Comparison of ENCODE assay signal across 27 cellular contexts in genomic region chr6:79028641-79029314, GRCh38. TPM values are rescaled to one million over a fixed set of nuclear protein-coding genes. Genes with fewer than 3 reads are reported as not detected.
A peak's percentile ranks its signal among the peaks of the same experiment; 100 is the strongest.
DNase-seq lines count a peak whose midpoint lies in the region; ATAC-seq and TF ChIP-seq lines count a peak whose summit lies in the region.
"Had no signal": no experiment of that assay in that cellular context is flagged by ENCODE, and none has a peak within 500 bp of the region (broad histone marks: within the 10 kb centered on the region; RNA-seq: fewer than 3 reads in every experiment).

No MANE protein-coding gene starts in this region.

- H3K14ac ChIP-seq in H9 (ENCODE audit: insufficient read depth, low read length), result no peak overlapping the region

- no peaks in the 10 kb centered on the region for H3K23me2 ChIP-seq in H9 (ENCODE audit: insufficient read length, low read depth, low read length, poor library complexity, severe bottlenecking)

- CTCF ChIA-PET in T-cell (lab: Charles Lee), result no interaction called here

- H4K91ac ChIP-seq in H9 (ENCODE audit: insufficient read length, low read depth, low read length), result no peak overlapping the region

- H3K27me3 ChIP-seq in H9 (ENCODE audit: insufficient read depth, low read length) (no peaks in the 10 kb centered on the region), prostate gland (replicated peaks; ENCODE audit: insufficient read depth) (no peaks in the 10 kb centered on the region), HAP-1 (ENCODE audit: low read depth) (no peaks in the 10 kb centered on the region)
- H3K27me3 ChIP-seq: heart left ventricle, tibial nerve had no signal

- no peak overlapping the region for H3T11ph ChIP-seq in H9 (ENCODE audit: low read length)

- no peak overlapping the region for H3K4me3 Mint-ChIP-seq in natural killer cell
- no peak overlapping the region for H3K4me3 Mint-ChIP-seq in natural killer cell treated with Interleukin-12 subunit alpha and Interleukin-12 subunit beta and Interleukin-15 and Interleukin-18, amount 100 ng/mL, for 72 hours
- H3K4me3 Mint-ChIP-seq in H9, result no peak overlapping the region
- H3K4me3 Mint-ChIP-seq in central memory CD8-positive, alpha-beta T cell, result no peak overlapping the region
- no peak overlapping the region for H3K4me3 Mint-ChIP-seq in T-cell
- H3K4me3 Mint-ChIP-seq: CD14-positive monocyte had no signal

- no peak overlapping the region for H4K8ac ChIP-seq in H9 (replicated peaks; ENCODE audit: insufficient read length, low read depth, low read length)

- H3K36me3 ChIP-seq in prostate gland, result no peaks in the 10 kb centered on the region
- peaks cover 24% of the 10 kb centered on the region for H3K36me3 ChIP-seq in HAP-1 (replicated peaks)

- no peak overlapping the region for H2AK5ac ChIP-seq in H9 (ENCODE audit: insufficient read length, low read length)

- H3K9me3 Mint-ChIP-seq in natural killer cell (no peaks in the 10 kb centered on the region), H9 (no peaks in the 10 kb centered on the region), T-cell (no peaks in the 10 kb centered on the region)
- no peaks in the 10 kb centered on the region for H3K9me3 Mint-ChIP-seq in natural killer cell treated with Interleukin-12 subunit alpha and Interleukin-12 subunit beta and Interleukin-15 and Interleukin-18, amount 100 ng/mL, for 72 hours
- H3K9me3 Mint-ChIP-seq in central memory CD8-positive, alpha-beta T cell, result no peaks in the 10 kb centered on the region
- H3K9me3 Mint-ChIP-seq: CD14-positive monocyte had no signal

- TF ChIP-seq CTCF in natural killer cell (IDR thresholded peaks at IDR 0.05), result no peak
- no peak for TF ChIP-seq CTCF in H9 (conservative IDR thresholded peaks at IDR 0.05)
- no peak for TF ChIP-seq CTCF in prostate gland (IDR thresholded peaks at IDR 0.05)

- H3K9me3 ChIP-seq in H9 (ENCODE audit: control insufficient read depth, low read depth, low read length), result no peaks in the 10 kb centered on the region
- no peaks in the 10 kb centered on the region for H3K9me3 ChIP-seq in prostate gland
- no peaks in the 10 kb centered on the region for H3K9me3 ChIP-seq in HAP-1
- H3K9me3 ChIP-seq: heart left ventricle, tibial nerve had no signal

- H3K9ac ChIP-seq in H9 (ENCODE audit: extremely low read depth, insufficient read length, low read length), result no peak overlapping the region

- H2BK120ac ChIP-seq in H9 (ENCODE audit: low read depth, low read length, poor library complexity, severe bottlenecking), result no peak overlapping the region

- H3K27ac ChIP-seq in H9 (ENCODE audit: insufficient read length, low read depth, low read length) (no peak overlapping the region), prostate gland (no peak overlapping the region)
- H3K27ac ChIP-seq: heart left ventricle, tibial nerve, VCaP had no signal

- H3K56ac ChIP-seq in H9 (ENCODE audit: insufficient read length, low read depth, low read length), result no peak overlapping the region

- POLR2A ChIA-PET in T-cell (lab: Charles Lee), result interaction anchor here in 1 of 2 donors (0.6 kb wide), 1 partner anchor 1140 kb away, joined by 3 read pairs; no protein-coding TSS in a partner anchor

- TF ChIP-seq POLR2A in prostate gland (IDR thresholded peaks at IDR 0.05), result no peak

- no peaks in the 10 kb centered on the region for H3K79me1 ChIP-seq in H9 (ENCODE audit: insufficient read depth, low read depth, low read length, poor library complexity, severe bottlenecking)

- no peak overlapping the region for H3K4ac ChIP-seq in H9 (ENCODE audit: low read depth, low read length)

- H3K4me1 ChIP-seq in H9 (ENCODE audit: insufficient read depth, low read length) (no peaks in the 10 kb centered on the region), prostate gland (replicated peaks) (no peaks in the 10 kb centered on the region), HAP-1 (no peaks in the 10 kb centered on the region)

- no peak overlapping the region for H2AFZ ChIP-seq in H9 (ENCODE audit: low read length)

- no peak overlapping the region for H3K18ac ChIP-seq in H9 (ENCODE audit: insufficient read length, low read depth, low read length)

- DNase-seq in natural killer cell (no peak), H9 (no peak), HPDE6-E6E7 (ENCODE audit: extremely low spot score) (no peak), prostate gland (ENCODE audit: low spot score) (no peak), T-cell (no peak), HAP-1 (ENCODE audit: low spot score in 2 of 2) (no peak)
- DNase-seq in natural killer cell treated with Interleukin-12 subunit alpha and Interleukin-12 subunit beta and Interleukin-15 and Interleukin-18, amount 100 ng/mL, for 72 hours (ENCODE audit: low spot score), result no peak
- DNase-seq in central memory CD8-positive, alpha-beta T cell (ENCODE audit: low spot score in 2 of 2), result no peak
- DNase-seq: ACHN; activated CD4-positive, alpha-beta T cell treated with anti-CD3 and anti-CD28 coated beads for 48 hours; activated T-cell treated with anti-CD3 and anti-CD28 coated beads, Interleukin-2, amount 50 U/mL, for 1 hour; dermis blood vessel endothelial cell; DND-41; foreskin fibroblast; H7; heart left ventricle; IMR-90; nucleus accumbens; SHP77 treated with DMSO at 0.1 percent for 48 hours; stimulated activated CD4-positive, alpha-beta T cell treated with anti-CD3 and anti-CD28 coated beads, Interleukin-4, amount 100 ng/mL, for 1 hour; T1000 had no signal

- H3K23ac ChIP-seq in H9 (ENCODE audit: insufficient read length, low read depth, low read length), result no peak overlapping the region

- H3K4me3 ChIP-seq in prostate gland, result no peak overlapping the region
- no peak overlapping the region for H3K4me3 ChIP-seq in HAP-1
- H3K4me3 ChIP-seq: heart left ventricle, tibial nerve had no signal

- no CpG with 5 or more reads among the region's 1 CpG for WGBS in H9 (ENCODE audit: extremely low coverage, insufficient read length, low lambda C conversion rate)
- 100% methylated on average over 1 of the region's 1 CpG for WGBS in prostate gland

- H3K4me1 Mint-ChIP-seq in natural killer cell (peaks cover 43 to 44% of the 10 kb centered on the region in 2 donors), H9 (peaks cover 2 to 3% of the 10 kb centered on the region in 2 experiments), T-cell (peaks cover 41 to 55% (median 53%) of the 10 kb centered on the region in 3 donors)
- peaks cover 30 to 38% of the 10 kb centered on the region in 2 donors for H3K4me1 Mint-ChIP-seq in natural killer cell treated with Interleukin-12 subunit alpha and Interleukin-12 subunit beta and Interleukin-15 and Interleukin-18, amount 100 ng/mL, for 72 hours (ENCODE audit: low read depth in 2 of 2)
- H3K4me1 Mint-ChIP-seq in central memory CD8-positive, alpha-beta T cell, result peaks cover 50% of the 10 kb centered on the region

- H3K36me3 Mint-ChIP-seq in natural killer cell, result no peaks in the 10 kb centered on the region
- H3K36me3 Mint-ChIP-seq in natural killer cell treated with Interleukin-12 subunit alpha and Interleukin-12 subunit beta and Interleukin-15 and Interleukin-18, amount 100 ng/mL, for 72 hours, result peaks cover 10% of the 10 kb centered on the region
- peaks cover 9 to 51% (median 43%) of the 10 kb centered on the region in 3 experiments; a peak in 6 of 7 replicates for H3K36me3 Mint-ChIP-seq in H9 (ENCODE audit: insufficient read depth in 1 of 3, low read depth in 3 of 3)
- peaks cover 20% of the 10 kb centered on the region for H3K36me3 Mint-ChIP-seq in central memory CD8-positive, alpha-beta T cell (ENCODE audit: insufficient read depth)
- H3K36me3 Mint-ChIP-seq in T-cell, result peaks cover 40% of the 10 kb centered on the region

- H2BK12ac ChIP-seq in H9 (ENCODE audit: insufficient read length, low read depth, low read length), result no peak overlapping the region

- intact Hi-C loops in natural killer cell (cut with micrococcal nuclease) (no loop called here), prostate gland (cut with DNase I) (no loop called here)

- in situ Hi-C loops in HAP-1 (cut with MboI; ENCODE audit: low sequenced_read_pairs), result no loop called here

- no peaks in the 10 kb centered on the region for H4K20me1 ChIP-seq in H9 (ENCODE audit: control insufficient read depth, insufficient read depth, insufficient read length)

- H2BK20ac ChIP-seq in H9 (ENCODE audit: low read depth, low read length, poor library complexity, severe bottlenecking), result no peak overlapping the region

- peaks cover 2% of the 10 kb centered on the region; the same call in 1 of the 2 replicates for H3K79me2 ChIP-seq in H9 (ENCODE audit: insufficient read depth, low read length)

- H4K5ac ChIP-seq in H9 (ENCODE audit: insufficient read length, low read depth, low read length), result no peak overlapping the region

- ATAC-seq in natural killer cell, result no peak
- ATAC-seq in natural killer cell treated with Interleukin-12 subunit alpha and Interleukin-12 subunit beta and Interleukin-15 and Interleukin-18, amount 100 ng/mL, for 72 hours, result no peak
- ATAC-seq in central memory CD8-positive, alpha-beta T cell (replicated peaks; ENCODE audit: extremely low read depth, poor library complexity, severe bottlenecking), result no peak
- no peak for ATAC-seq in T-cell (replicated peaks in 1 of 4)
- ATAC-seq: esophagus mucosa, heart left ventricle, sciatic nerve had no signal

- no peak overlapping the region for H2BK15ac ChIP-seq in H9 (ENCODE audit: low read depth, low read length)

- H2BK5ac ChIP-seq in H9 (ENCODE audit: insufficient read length, low read length), result no peak overlapping the region

- H3K27ac Mint-ChIP-seq in natural killer cell, result peak overlapping the region; percentile 5 to 25
- H3K27ac Mint-ChIP-seq in natural killer cell treated with Interleukin-12 subunit alpha and Interleukin-12 subunit beta and Interleukin-15 and Interleukin-18, amount 100 ng/mL, for 72 hours, result peak overlapping the region in 1 of 2 donors; percentile 44
- H3K27ac Mint-ChIP-seq in H9, result peak overlapping the region in 2 of 3 experiments; percentile 31 to 56; a peak in 4 of 7 replicates
- peak overlapping the region; percentile 57 for H3K27ac Mint-ChIP-seq in central memory CD8-positive, alpha-beta T cell (ENCODE audit: low read depth)
- peak overlapping the region in 1 of 2 donors; percentile 29 for H3K27ac Mint-ChIP-seq in T-cell
- H3K27ac Mint-ChIP-seq: progenitor cell of endocrine pancreas had no signal

- H3K27me3 Mint-ChIP-seq in natural killer cell (ENCODE audit: low read depth in 2 of 2), result no peaks in the 10 kb centered on the region
- no peaks in the 10 kb centered on the region for H3K27me3 Mint-ChIP-seq in natural killer cell treated with Interleukin-12 subunit alpha and Interleukin-12 subunit beta and Interleukin-15 and Interleukin-18, amount 100 ng/mL, for 72 hours
- no peaks in the 10 kb centered on the region for H3K27me3 Mint-ChIP-seq in H9 (ENCODE audit: low read depth)
- no peaks in the 10 kb centered on the region for H3K27me3 Mint-ChIP-seq in central memory CD8-positive, alpha-beta T cell
- no peaks in the 10 kb centered on the region for H3K27me3 Mint-ChIP-seq in T-cell
- H3K27me3 Mint-ChIP-seq: progenitor cell of endocrine pancreas had no signal

- H3K4me2 ChIP-seq in H9 (ENCODE audit: insufficient read depth, insufficient read length, low read length), result no peak overlapping the region

RNA-seq across cellular contexts. Expression of gene PHIP, which starts 49.3 kb away (rescaled TPM):
- 10 to 100 TPM; 38.5 to 45.6 (median 42.5) TPM for total RNA-seq in natural killer cell
- total RNA-seq in natural killer cell treated with Interleukin-12 subunit alpha and Interleukin-12 subunit beta and Interleukin-15 and Interleukin-18, amount 100 ng/mL, for 72 hours, result 10 to 100 TPM; 34.8 to 40.7 TPM
- 51.0 and 53.6 TPM in 2 replicates for total RNA-seq in H9 (2021)
- total RNA-seq in prostate gland, result 10 to 100 TPM; 29.6 to 31.8 TPM
- total RNA-seq in T-cell, result 10 to 100 TPM; 32.1 to 44.6 (median 33.5) TPM
